4 cellular contexts compared by ENCODE assay signal in the genomic region with DNA sequence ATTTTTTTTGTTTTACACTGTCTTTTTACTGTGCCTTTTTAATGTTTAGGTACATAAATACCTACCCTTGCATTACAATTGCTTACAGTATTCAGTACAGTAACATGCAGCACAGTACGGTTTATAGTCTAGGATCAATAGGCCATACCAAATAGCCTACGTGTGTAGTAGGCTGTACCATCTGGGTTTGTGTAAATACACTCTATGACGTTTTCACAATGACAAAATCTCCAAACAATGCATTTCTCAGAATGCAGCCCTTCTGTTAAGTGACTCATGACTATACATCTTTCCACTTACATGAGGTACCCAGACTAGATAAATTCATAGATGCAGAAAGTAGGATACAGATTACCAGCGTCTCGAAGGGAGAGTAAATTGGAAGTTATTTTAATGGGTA. TPM values are rescaled to one million over a fixed set of nuclear protein-coding genes. Genes with fewer than 3 reads are reported as not detected.
"Had no signal": no experiment of that assay in that cellular context is flagged by ENCODE, and none has a peak within 500 bp of the region (broad histone marks: within the 10 kb centered on the region; RNA-seq: fewer than 3 reads in every experiment).

No MANE protein-coding gene starts in this region.

RNA-seq across cellular contexts. Expression of a gene that starts 26.5 kb away (rescaled TPM):
- polyA plus RNA-seq: esophagus, keratinocyte, pancreas, psoas muscle had no signal
